ENCODE assay signal across 1 cellular context in genomic region chr22:41916745-41917358, GRCh38.
TF ChIP-seq lines count a peak whose summit lies in the region.

No MANE protein-coding gene starts in this region.

TF ChIP-seq in endothelial cell of umbilical vein, 7 proteins besides CTCF, POLR2A, EP300 and RAD21:
- TF ChIP-seq GATA2 (IDR thresholded peaks at IDR 0.05; ENCODE audit: insufficient read depth, insufficient read length, low read depth, low read length), result no peak
- TF ChIP-seq JUN (IDR thresholded peaks at IDR 0.05; ENCODE audit: borderline replicate concordance, insufficient read depth, insufficient read length, low read depth), result no peak
- TF ChIP-seq MYC (IDR thresholded peaks at IDR 0.05; ENCODE audit: low read depth, low read length), result no peak
- no peak for TF ChIP-seq FOS (IDR thresholded peaks at IDR 0.05; ENCODE audit: borderline replicate concordance, insufficient read depth, low read length)
- no peak for TF ChIP-seq POLR2AphosphoS5 (IDR thresholded peaks at IDR 0.05; ENCODE audit: insufficient read depth, low read depth, low read length)
- no peak for TF ChIP-seq MAX (IDR thresholded peaks at IDR 0.05; ENCODE audit: insufficient read depth, insufficient read length)
- no peak for TF ChIP-seq EZH2 (IDR thresholded peaks at IDR 0.05; ENCODE audit: borderline replicate concordance, low read depth, low read length, severe bottlenecking)
